Comparison of ENCODE assay signal across 8 cellular contexts in the genomic region with DNA sequence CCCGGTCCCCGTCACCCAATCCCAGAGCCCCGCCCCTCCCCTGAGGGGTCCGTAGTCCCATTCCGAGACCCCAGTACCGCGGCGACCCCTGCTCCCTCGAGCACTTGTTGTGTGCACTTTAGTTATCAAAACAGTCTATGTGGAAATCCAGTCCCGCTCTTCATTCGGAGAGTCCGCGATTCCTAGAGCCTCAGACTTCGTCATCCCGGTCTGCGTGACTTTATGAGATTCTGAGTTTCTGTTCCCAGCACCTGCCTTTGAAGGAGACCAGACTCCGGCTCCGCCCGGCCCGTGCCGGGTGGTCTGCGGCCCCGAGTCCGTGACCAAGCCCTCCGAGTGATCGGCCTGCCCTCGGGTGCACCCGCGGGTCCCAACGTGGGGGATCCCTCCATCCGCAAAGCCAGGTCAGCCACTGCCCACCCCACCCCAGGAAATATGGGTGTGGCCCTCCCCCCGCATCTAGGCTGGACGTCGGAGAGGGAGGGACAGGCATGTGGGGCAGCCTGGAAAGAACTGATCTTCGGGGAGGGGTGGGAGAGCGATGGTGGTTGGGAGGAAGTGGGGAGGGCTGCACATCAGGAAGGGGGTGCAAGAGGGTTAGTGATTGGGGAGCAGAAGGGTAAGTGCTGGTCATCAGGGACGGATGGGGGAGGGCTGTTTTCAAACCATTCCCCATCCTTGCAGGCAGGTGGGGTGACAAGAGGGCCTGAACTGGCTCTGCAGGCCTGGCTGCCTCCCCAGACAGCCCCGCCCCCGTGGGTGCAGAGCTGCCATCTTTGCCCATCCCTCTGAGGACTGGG. TPM values are rescaled to one million over a fixed set of nuclear protein-coding genes. Genes with fewer than 3 reads are reported as not detected.
DNase-seq lines count a peak whose midpoint lies in the region; ATAC-seq and TF ChIP-seq lines count a peak whose summit lies in the region.

No MANE protein-coding gene starts in this region.

- 2% methylated on average over 39 of the region's 39 CpGs for WGBS in aorta, 2 donors

- intact Hi-C loops in aorta (cut with DNase I), result no loop called here

- peaks cover 33% of the 10 kb centered on the region for H3K4me1 Mint-ChIP-seq in activated naive CD8-positive, alpha-beta T cell (ENCODE audit: low read depth)

- H3K36me3 Mint-ChIP-seq in activated naive CD8-positive, alpha-beta T cell, result peaks cover 24% of the 10 kb centered on the region

- peak overlapping the region; percentile 97 for H3K27ac Mint-ChIP-seq in activated naive CD8-positive, alpha-beta T cell

- peak; percentile 76 for DNase-seq in AG20443 (ENCODE audit: low spot score)
- DNase-seq in SHP77 (lab: John Stamatoyannopoulos, UW), result peak; percentile 54 to 81
- DNase-seq in glomerular visceral epithelial cell (ENCODE audit: extremely low spot score), result peak; percentile 63
- peak; percentile 68 to 79 for DNase-seq in aorta

- peak; percentile 5 for ATAC-seq in GM18909 (IDR thresholded peaks at IDR 0.05; ENCODE audit: poor library complexity, unreplicated experiment)
- peak; percentile 16 for ATAC-seq in HG03460 (IDR thresholded peaks at IDR 0.05; ENCODE audit: unreplicated experiment)
- ATAC-seq in aorta (ENCODE audit: low FRiP score), result peak; percentile 35

- no peaks in the 10 kb centered on the region for H3K9me3 Mint-ChIP-seq in activated naive CD8-positive, alpha-beta T cell (ENCODE audit: low read depth)

- no peaks in the 10 kb centered on the region for H3K27me3 Mint-ChIP-seq in activated naive CD8-positive, alpha-beta T cell

- H3K27me3 ChIP-seq in neutrophil (no peaks in the 10 kb centered on the region), aorta (ENCODE audit: control insufficient read depth in 1 of 2, insufficient read depth in 2 of 2, low read length in 1 of 2) (no peaks in the 10 kb centered on the region)

- no peaks in the 10 kb centered on the region for H3K9me3 ChIP-seq in neutrophil
- H3K9me3 ChIP-seq in aorta (ENCODE audit: control insufficient read depth, low read length), result no peaks in the 10 kb centered on the region

- H3K27ac ChIP-seq in neutrophil, result peak overlapping the region; percentile 87
- peak overlapping the region in 1 of 2 donors; percentile 55 for H3K27ac ChIP-seq in aorta (ENCODE audit: low read depth in 1 of 2, low read length in 2 of 2)

- peak overlapping the region; percentile 96 for H3K4me3 Mint-ChIP-seq in activated naive CD8-positive, alpha-beta T cell

- H3K36me3 ChIP-seq in neutrophil (peaks cover 28% of the 10 kb centered on the region), aorta (ENCODE audit: control insufficient read depth in 1 of 2, insufficient read depth in 2 of 2, low read length in 1 of 2) (peaks cover 0 to 2% of the 10 kb centered on the region in 2 donors)

- H3K4me1 ChIP-seq in neutrophil (ENCODE audit: control insufficient read depth in 1 of 2, insufficient read depth in 1 of 2, low read depth in 1 of 2, low read length in 1 of 2) (peaks cover 63 to 68% of the 10 kb centered on the region in 2 experiments), aorta (ENCODE audit: control insufficient read depth in 1 of 2, insufficient read depth in 2 of 2, low read length in 2 of 2) (no peaks in the 10 kb centered on the region)

- TF ChIP-seq CTCF in neutrophil (IDR thresholded peaks at IDR 0.05), result peak; percentile 13

- peak overlapping the region; percentile 91 to 98 for H3K4me3 ChIP-seq in neutrophil (ENCODE audit: low read depth in 1 of 2, low read length in 1 of 2)
- H3K4me3 ChIP-seq in aorta (ENCODE audit: low read length in 2 of 2), result peak overlapping the region; percentile 57 to 71

RNA-seq across cellular contexts. Expression of a gene that starts 0.6 kb away (rescaled TPM):
- 10 to 100 TPM; 16.3 to 27.8 TPM for total RNA-seq in aorta
- polyA plus RNA-seq in aorta, result 10 to 100 TPM in 1 of 2 donors, 1 to 10 TPM in 1; 9.3 to 38.8 TPM

RNA-seq across cellular contexts. Expression of a gene that starts 0.7 kb away (rescaled TPM):
- total RNA-seq in aorta, result 100 to 1,000 TPM; 875 to 907 TPM
- 1,000 to 10,000 TPM; 2,932 to 3,006 TPM for polyA plus RNA-seq in aorta

RNA-seq across cellular contexts. Expression of a gene that starts 27.7 kb away (rescaled TPM):
- 10 to 100 TPM in 1 of 2 donors, 1 to 10 TPM in 1; 7.5 to 10.3 TPM for total RNA-seq in aorta
- 1 to 10 TPM; 1.0 to 1.9 TPM for polyA plus RNA-seq in aorta

RNA-seq across cellular contexts. Expression of a gene that starts 54.9 kb away (rescaled TPM):
- total RNA-seq in aorta, result 10 to 100 TPM; 15.3 to 21.0 TPM
- 10 to 100 TPM in 1 of 2 donors, 1 to 10 TPM in 1; 9.9 to 30.5 TPM for polyA plus RNA-seq in aorta
